ENCODE assay signal across 17 cellular contexts in genomic region chr1:202397256-202397655, GRCh38. TPM values are rescaled to one million over a fixed set of nuclear protein-coding genes. Genes with fewer than 3 reads are reported as not detected.
DNase-seq lines count a peak whose midpoint lies in the region; ATAC-seq and TF ChIP-seq lines count a peak whose summit lies in the region.
"Had no signal": no experiment of that assay in that cellular context is flagged by ENCODE, and none has a peak within 500 bp of the region (broad histone marks: within the 10 kb centered on the region; RNA-seq: fewer than 3 reads in every experiment).

No MANE protein-coding gene starts in this region.

- H3K4me3 ChIP-seq in cardiac muscle cell = no peak overlapping the region
- no peak overlapping the region for H3K4me3 ChIP-seq in thymus (ENCODE audit: low read length)
- H3K4me3 ChIP-seq: BLaER1, HAP-1 had no signal

- no peak for TF ChIP-seq CTCF in cardiac muscle cell (IDR thresholded peaks at IDR 0.05; ENCODE audit: low read depth, low read length)
- TF ChIP-seq CTCF in HFFc6 (IDR thresholded peaks at IDR 0.05) = no peak

- no peaks in the 10 kb centered on the region for H3K36me3 Mint-ChIP-seq in HFFc6 (ENCODE audit: low read depth)
- H3K36me3 Mint-ChIP-seq: CD8-positive, alpha-beta memory T cell had no signal

- H3K9me3 ChIP-seq in cardiac muscle cell (ENCODE audit: low read depth) (no peaks in the 10 kb centered on the region), thymus (ENCODE audit: control insufficient read depth) (no peaks in the 10 kb centered on the region)
- H3K9me3 ChIP-seq: BLaER1, Caco-2, HAP-1 had no signal

- peaks cover 22% of the 10 kb centered on the region for H3K4me1 Mint-ChIP-seq in HFFc6 (ENCODE audit: low read depth)

- H3K36me3 ChIP-seq in cardiac muscle cell (no peaks in the 10 kb centered on the region), thymus (ENCODE audit: control insufficient read depth, insufficient read depth) (no peaks in the 10 kb centered on the region)
- H3K36me3 ChIP-seq: BLaER1, HAP-1 had no signal

- H3K27ac ChIP-seq in cardiac muscle cell = peak overlapping the region; percentile 63
- peak overlapping the region; percentile 42 for H3K27ac ChIP-seq in thymus (ENCODE audit: low read depth)
- H3K27ac ChIP-seq: 22Rv1, BLaER1, HL-60 had no signal

- intact Hi-C loops in left ventricle myocardium superior (cut with micrococcal nuclease) = no loop called here

- DNase-seq in cardiac muscle cell (ENCODE audit: low read depth in 1 of 2, low spot score in 1 of 2) (no peak), left ventricle myocardium superior (no peak), cerebellar nuclear complex (lab: John Stamatoyannopoulos, UW) (peak; percentile 41 to 73), medulla oblongata (ENCODE audit: extremely low spot score) (peak; percentile 40), T1000 (lab: John Stamatoyannopoulos, UW) (no peak), HFFc6 (no peak)
- DNase-seq: AML-193; Caco-2; CD8-positive, alpha-beta memory T cell; DND-41; GF-D8 had no signal

- no peaks in the 10 kb centered on the region for H3K9me3 Mint-ChIP-seq in HFFc6
- H3K9me3 Mint-ChIP-seq: CD8-positive, alpha-beta memory T cell had no signal

- H3K27me3 ChIP-seq in cardiac muscle cell = no peaks in the 10 kb centered on the region
- no peaks in the 10 kb centered on the region for H3K27me3 ChIP-seq in thymus (ENCODE audit: control insufficient read depth, insufficient read depth)
- H3K27me3 ChIP-seq: BLaER1 had no signal

- H3K4me3 Mint-ChIP-seq in HFFc6 = no peak overlapping the region
- H3K4me3 Mint-ChIP-seq: CD8-positive, alpha-beta memory T cell had no signal

- no peaks in the 10 kb centered on the region for H3K27me3 Mint-ChIP-seq in HFFc6 (ENCODE audit: insufficient read depth)
- H3K27me3 Mint-ChIP-seq: CD8-positive, alpha-beta memory T cell had no signal

- no peak overlapping the region for H3K27ac Mint-ChIP-seq in HFFc6
- H3K27ac Mint-ChIP-seq: CD8-positive, alpha-beta memory T cell had no signal

- H3K4me1 ChIP-seq in cardiac muscle cell (ENCODE audit: low read depth) (peaks cover 33% of the 10 kb centered on the region), thymus (ENCODE audit: control insufficient read depth, insufficient read depth, low read length) (no peaks in the 10 kb centered on the region)
- H3K4me1 ChIP-seq: BLaER1, Caco-2, HAP-1 had no signal

- ATAC-seq in left ventricle myocardium superior = no peak
- ATAC-seq in HG03378 (IDR thresholded peaks at IDR 0.05; ENCODE audit: unreplicated experiment) = no peak

RNA-seq across cellular contexts. Expression of gene PPP1R12B, which starts 48.8 kb away (rescaled TPM):
- 203 and 340 TPM in 2 replicates for total RNA-seq in cardiac muscle cell
- 109 and 156 TPM in 2 replicates for polyA plus RNA-seq in cardiac muscle cell
- total RNA-seq in left ventricle myocardium superior = 667 TPM
- polyA plus RNA-seq in thymus = 8.2 TPM
- total RNA-seq in HFFc6 (2021; fragmentation: NEBNext Ultra II Directional; extraction: Animal tissue kit (Norgen Biotek cat#: 25700)) = 1 to 10 TPM; 5.3 to 9.9 (median 6.9) TPM

RNA-seq across cellular contexts. Expression of gene UBE2T, which starts 55.5 kb away (rescaled TPM):
- 24.0 and 39.2 TPM in 2 replicates for total RNA-seq in cardiac muscle cell
- polyA plus RNA-seq in cardiac muscle cell = 35.2 and 84.0 TPM in 2 replicates
- total RNA-seq in left ventricle myocardium superior = 13.0 TPM
- polyA plus RNA-seq in thymus = 9.5 TPM
- total RNA-seq in HFFc6 (2021; fragmentation: NEBNext Ultra II Directional; extraction: Animal tissue kit (Norgen Biotek cat#: 25700)) = 10 to 100 TPM; 17.5 to 47.5 (median 40.3) TPM

Comparison
In these comparisons a context has a peak if more than half of its experiments do, and no peak if none do; other contexts are left out.
1. DNase-seq: peak in cerebellar nuclear complex (2 of 2) and medulla oblongata (single experiment); none in cardiac muscle cell (0 of 2), left ventricle myocardium superior (single experiment), T1000 (single experiment) and HFFc6 (single experiment).
2. RNA of gene PPP1R12B, which starts 48.8 kb away (total RNA-seq): 667 TPM in left ventricle myocardium superior (single experiment) and 203 to 340 TPM in cardiac muscle cell; 5.3 to 9.9 TPM in HFFc6; every median in the first group is over 10 times any median in the second.